In genomic region chr12:75900781-75901254, GRCh38 we compare ENCODE assay signal across 19 cellular contexts.
"Had no signal": no experiment of that assay in that cellular context is flagged by ENCODE, and none has a peak within 500 bp of the region (broad histone marks: within the 10 kb centered on the region; RNA-seq: fewer than 3 reads in every experiment).

No MANE protein-coding gene starts in this region.

- ATAC-seq: pancreas; stimulated activated effector memory CD8-positive, alpha-beta T cell treated with anti-CD3 and anti-CD28 coated beads, Interleukin-12 subunit alpha, Interleukin-12 subunit beta, amount 100 ng/mL, for 72 hours had no signal

- H3K4me1 ChIP-seq: heart right ventricle, left ventricle myocardium inferior, pancreas, thyroid gland had no signal

- H3K27me3 ChIP-seq: brain microvascular endothelial cell, heart right ventricle, pancreas, thyroid gland had no signal

- FAIRE-seq: endothelial cell of umbilical vein, pancreas had no signal

- H3K36me3 Mint-ChIP-seq: activated naive CD8-positive, alpha-beta T cell; stimulated activated effector memory CD8-positive, alpha-beta T cell treated with anti-CD3 and anti-CD28 coated beads, Interleukin-12 subunit alpha, Interleukin-12 subunit beta, amount 100 ng/mL, for 72 hours had no signal

- DNase-seq: activated CD4-positive, alpha-beta memory T cell treated with anti-CD3 and anti-CD28 coated beads, Interleukin-2, amount 10 ng/mL, durations not matched to agents 7 days and 5 days; activated CD4-positive, alpha-beta T cell treated with anti-CD3 and anti-CD28 coated beads for 1 hour; activated gamma-delta T cell; activated T-cell treated with anti-CD3 and anti-CD28 coated beads, Interleukin-2, amount 50 U/mL, for 48 hours; amygdala; brain microvascular endothelial cell; foreskin melanocyte; heart right ventricle; islet precursor cell; left ventricle myocardium inferior; mesenchymal stem cell; pancreas; SW 1271; thyroid gland had no signal

- H3K4me1 Mint-ChIP-seq: activated CD4-positive, alpha-beta memory T cell treated with anti-CD3 and anti-CD28 coated beads, Interleukin-2, amount 10 ng/mL, durations not matched to agents 7 days and 5 days; stimulated activated effector memory CD8-positive, alpha-beta T cell treated with anti-CD3 and anti-CD28 coated beads, Interleukin-12 subunit alpha, Interleukin-12 subunit beta, amount 100 ng/mL, for 72 hours had no signal

- H3K27ac ChIP-seq: brain microvascular endothelial cell, heart right ventricle, left ventricle myocardium inferior, pancreas, skin epidermis, thyroid gland had no signal

- H3K4me3 ChIP-seq: heart right ventricle, left ventricle myocardium inferior, pancreas, skin epidermis, thyroid gland had no signal

- H3K9me3 ChIP-seq: heart right ventricle, left ventricle myocardium inferior, pancreas, thyroid gland had no signal

- H3K4me3 Mint-ChIP-seq: activated CD4-positive, alpha-beta memory T cell treated with anti-CD3 and anti-CD28 coated beads, Interleukin-2, amount 10 ng/mL, durations not matched to agents 7 days and 5 days; activated naive CD8-positive, alpha-beta T cell; nephron; stimulated activated effector memory CD8-positive, alpha-beta T cell treated with anti-CD3 and anti-CD28 coated beads, Interleukin-12 subunit alpha, Interleukin-12 subunit beta, amount 100 ng/mL, for 72 hours had no signal

- H3K36me3 ChIP-seq: brain microvascular endothelial cell, heart right ventricle, left ventricle myocardium inferior, pancreas, thyroid gland had no signal

- H3K9me3 Mint-ChIP-seq: activated CD4-positive, alpha-beta memory T cell treated with anti-CD3 and anti-CD28 coated beads, Interleukin-2, amount 10 ng/mL, durations not matched to agents 7 days and 5 days; nephron; stimulated activated effector memory CD8-positive, alpha-beta T cell treated with anti-CD3 and anti-CD28 coated beads, Interleukin-12 subunit alpha, Interleukin-12 subunit beta, amount 100 ng/mL, for 72 hours had no signal

- H3K27ac Mint-ChIP-seq: activated CD4-positive, alpha-beta memory T cell treated with anti-CD3 and anti-CD28 coated beads, Interleukin-2, amount 10 ng/mL, durations not matched to agents 7 days and 5 days; activated naive CD8-positive, alpha-beta T cell; nephron; stimulated activated effector memory CD8-positive, alpha-beta T cell treated with anti-CD3 and anti-CD28 coated beads, Interleukin-12 subunit alpha, Interleukin-12 subunit beta, amount 100 ng/mL, for 72 hours had no signal

- H3K27me3 Mint-ChIP-seq: activated naive CD8-positive, alpha-beta T cell had no signal
